2 cellular contexts compared by ENCODE assay signal in genomic region chr7:134009314-134010109, GRCh38.
TF ChIP-seq lines count a peak whose summit lies in the region.

No MANE protein-coding gene starts in this region.

TF ChIP-seq in HepG2, 621 proteins besides CTCF, POLR2A, EP300 and RAD21 (continued from another document):
- TF ChIP-seq CSRNP2 (CRISPR knock-in tag; conservative IDR thresholded peaks at IDR 0.05; ENCODE audit: low read depth) (no peak), ISX (CRISPR knock-in tag; conservative IDR thresholded peaks at IDR 0.05) (no peak), SMAD1 (CRISPR knock-in tag; IDR thresholded peaks at IDR 0.05; ENCODE audit: borderline replicate concordance, low read depth) (no peak), AHDC1 (CRISPR knock-in tag; IDR thresholded peaks at IDR 0.05; ENCODE audit: borderline replicate concordance) (no peak), SMARCC2 (IDR thresholded peaks at IDR 0.05) (no peak), ZNF761 (CRISPR knock-in tag; conservative IDR thresholded peaks at IDR 0.05) (no peak), ZNF740 (CRISPR knock-in tag; IDR thresholded peaks at IDR 0.05) (no peak), FOXA1 (IDR thresholded peaks at IDR 0.05) (no peak), FOXA1 (CRISPR knock-in tag; IDR thresholded peaks at IDR 0.05) (no peak), MAFK (conservative IDR thresholded peaks at IDR 0.05 in 1 of 2, IDR thresholded peaks at IDR 0.05 in 1 of 2; ENCODE audit: low read length in 2 of 2) (peak; percentile 49 to 65), ZNF672 (CRISPR knock-in tag; IDR thresholded peaks at IDR 0.05) (no peak), ATM (IDR thresholded peaks at IDR 0.05; ENCODE audit: borderline replicate concordance) (no peak), SIX1 (CRISPR knock-in tag; IDR thresholded peaks at IDR 0.05; ENCODE audit: borderline replicate concordance) (no peak), MAFF (IDR thresholded peaks at IDR 0.05; ENCODE audit: low read depth, low read length) (peak; percentile 42; the same call in 1 of the 2 replicates), IRF1 (CRISPR knock-in tag; IDR thresholded peaks at IDR 0.05; ENCODE audit: low read depth) (no peak), ELF4 (CRISPR knock-in tag; IDR thresholded peaks at IDR 0.05; ENCODE audit: borderline replicate concordance) (no peak), CEBPB (IDR thresholded peaks at IDR 0.05; ENCODE audit: borderline replicate concordance, low read depth, low read length) (no peak), ZNF18 (CRISPR knock-in tag; IDR thresholded peaks at IDR 0.05; ENCODE audit: insufficient replicate concordance) (no peak)

TF ChIP-seq in SK-N-SH, 30 proteins besides CTCF, POLR2A, EP300 and RAD21 (continued from another document):
- TF ChIP-seq ZBTB33 (IDR thresholded peaks at IDR 0.05; ENCODE audit: borderline replicate concordance, low read depth) = no peak
